9 cellular contexts compared by ENCODE assay signal in the genomic region with DNA sequence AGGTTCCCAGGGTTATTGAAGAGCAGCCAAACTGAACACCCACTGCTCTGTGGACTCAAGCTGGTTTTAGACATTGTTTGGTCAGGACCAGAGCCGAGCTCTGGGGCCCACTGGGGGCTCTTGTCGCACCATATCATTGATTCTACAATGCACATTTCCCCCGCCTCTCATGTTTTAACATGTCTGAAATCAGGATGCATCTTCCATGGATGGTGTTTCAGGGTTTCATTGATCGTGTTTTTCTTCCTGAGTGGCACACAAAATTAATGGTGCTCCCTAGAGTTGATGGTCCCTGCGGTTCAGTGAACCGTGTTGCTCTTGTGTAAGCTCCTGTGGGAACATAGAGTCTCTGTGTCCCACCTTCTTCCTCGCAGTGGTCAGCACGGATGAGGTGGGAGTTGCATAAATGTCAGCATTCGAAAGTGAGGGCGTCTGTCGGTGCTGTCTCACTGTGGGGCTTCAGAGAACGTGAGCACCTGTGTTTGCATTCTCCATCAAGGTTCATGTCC. TPM values are rescaled to one million over a fixed set of nuclear protein-coding genes. Genes with fewer than 3 reads are reported as not detected.
DNase-seq lines count a peak whose midpoint lies in the region; ATAC-seq and TF ChIP-seq lines count a peak whose summit lies in the region.
"Had no signal": no experiment of that assay in that cellular context is flagged by ENCODE, and none has a peak within 500 bp of the region (broad histone marks: within the 10 kb centered on the region; RNA-seq: fewer than 3 reads in every experiment).

No MANE protein-coding gene starts in this region.

- intact Hi-C loops in left ventricle myocardium inferior (cut with micrococcal nuclease): no loop called here
- intact Hi-C loops in Right ventricle myocardium superior (cut with DNase I): no loop called here
- intact Hi-C loops in right lobe of liver (cut with DNase I): loop anchor here in 1 of 2 donors (10.0 kb wide), 1 partner anchor 50 kb away; no protein-coding TSS in a partner anchor

- TF ChIP-seq POLR2A in right lobe of liver (IDR thresholded peaks at IDR 0.05) (no peak), upper lobe of left lung (IDR thresholded peaks at IDR 0.05) (no peak)

- peaks cover 93% of the 10 kb centered on the region for H3K4me1 Mint-ChIP-seq in activated naive CD8-positive, alpha-beta T cell treated with anti-CD3 and anti-CD28 coated beads, Interleukin-2, amount 50 U/mL, for 24 hours

- no peaks in the 10 kb centered on the region for H3K9me3 Mint-ChIP-seq in activated naive CD8-positive, alpha-beta T cell treated with anti-CD3 and anti-CD28 coated beads, Interleukin-2, amount 50 U/mL, for 24 hours

- 58% methylated on average over 3 of the region's 12 CpGs for WGBS in right lobe of liver (ENCODE audit: insufficient coverage, low coverage, low lambda C conversion rate, missing lambda C conversion rate)
- WGBS in upper lobe of left lung, 2 donors: 59 to 70% methylated on average over 12 of the region's 12 CpGs

- H3K4me3 ChIP-seq in left ventricle myocardium inferior (peak overlapping the region; percentile 40), right lobe of liver (peak overlapping the region in 2 of 3 donors; percentile 3 to 10), upper lobe of left lung (peak overlapping the region in 1 of 4 donors; percentile 13)

- peaks cover 12% of the 10 kb centered on the region for H3K36me3 Mint-ChIP-seq in activated naive CD8-positive, alpha-beta T cell treated with anti-CD3 and anti-CD28 coated beads, Interleukin-2, amount 50 U/mL, for 24 hours (ENCODE audit: low read depth)

- peak overlapping the region; percentile 46 for H3K27ac ChIP-seq in left ventricle myocardium inferior (replicated peaks)
- H3K27ac ChIP-seq in right lobe of liver: peak overlapping the region; percentile 28 to 77 (median 77)
- H3K27ac ChIP-seq in upper lobe of left lung: peak overlapping the region; percentile 72 to 83 (median 82)

- TF ChIP-seq EP300 in upper lobe of left lung (IDR thresholded peaks at IDR 0.05): no peak

- H3K4me1 ChIP-seq in left ventricle myocardium inferior: peaks cover 56% of the 10 kb centered on the region
- H3K4me1 ChIP-seq in right lobe of liver: peaks cover 0 to 54% (median 31%) of the 10 kb centered on the region in 4 donors
- H3K4me1 ChIP-seq in upper lobe of left lung: peaks cover 42 to 60% (median 45%) of the 10 kb centered on the region in 4 donors

- H3K9me3 ChIP-seq in left ventricle myocardium inferior (replicated peaks) (no peaks in the 10 kb centered on the region), right lobe of liver (no peaks in the 10 kb centered on the region), upper lobe of left lung (no peaks in the 10 kb centered on the region)

- H3K4me3 Mint-ChIP-seq in activated naive CD8-positive, alpha-beta T cell treated with anti-CD3 and anti-CD28 coated beads, Interleukin-2, amount 50 U/mL, for 24 hours: peak overlapping the region; percentile 67

- H3K27ac Mint-ChIP-seq in activated naive CD8-positive, alpha-beta T cell treated with anti-CD3 and anti-CD28 coated beads, Interleukin-2, amount 50 U/mL, for 24 hours: peak overlapping the region; percentile 96

- TF ChIP-seq CTCF in left ventricle myocardium inferior (IDR thresholded peaks at IDR 0.05; ENCODE audit: borderline replicate concordance) (no peak), right lobe of liver (IDR thresholded peaks at IDR 0.05) (no peak), upper lobe of left lung (IDR thresholded peaks at IDR 0.05) (no peak)

- H3K36me3 ChIP-seq in left ventricle myocardium inferior: no peaks in the 10 kb centered on the region
- no peaks in the 10 kb centered on the region for H3K36me3 ChIP-seq in right lobe of liver
- H3K36me3 ChIP-seq in upper lobe of left lung: no peaks in the 10 kb centered on the region

- H3K27me3 ChIP-seq in left ventricle myocardium inferior (ENCODE audit: low read depth): no peaks in the 10 kb centered on the region
- no peaks in the 10 kb centered on the region for H3K27me3 ChIP-seq in right lobe of liver
- no peaks in the 10 kb centered on the region for H3K27me3 ChIP-seq in upper lobe of left lung

- DNase-seq in left ventricle myocardium inferior: no peak
- DNase-seq in Right ventricle myocardium superior: no peak
- DNase-seq in activated naive CD8-positive, alpha-beta T cell treated with anti-CD3 and anti-CD28 coated beads, Interleukin-2, amount 50 U/mL, for 24 hours: no peak
- no peak for DNase-seq in right lobe of liver
- DNase-seq in upper lobe of left lung: no peak
- no peak for DNase-seq in anterior cingulate cortex (lab: John Stamatoyannopoulos, UW)
- DNase-seq in effector CD8-positive, alpha-beta T cell (lab: John Stamatoyannopoulos, UW): no peak
- DNase-seq: NCI-H748 treated with DMSO at 0.1 percent for 48 hours had no signal

- H3K27me3 Mint-ChIP-seq in activated naive CD8-positive, alpha-beta T cell treated with anti-CD3 and anti-CD28 coated beads, Interleukin-2, amount 50 U/mL, for 24 hours: no peaks in the 10 kb centered on the region

- no peak for ATAC-seq in Right ventricle myocardium superior (ENCODE audit: poor library complexity)
- no peak for ATAC-seq in activated naive CD8-positive, alpha-beta T cell treated with anti-CD3 and anti-CD28 coated beads, Interleukin-2, amount 50 U/mL, for 24 hours
- peak; percentile 3 to 67 (median 62) for ATAC-seq in right lobe of liver
- no peak for ATAC-seq in upper lobe of left lung (ENCODE audit: low FRiP score in 2 of 2)
- ATAC-seq in GM21529 (IDR thresholded peaks at IDR 0.05; ENCODE audit: unreplicated experiment): no peak

RNA-seq across cellular contexts. Expression of a gene that starts 38.3 kb away (rescaled TPM):
- total RNA-seq in left ventricle myocardium inferior (28.3 TPM), Right ventricle myocardium superior (21.2 TPM), right lobe of liver (100 to 1,000 TPM in 4 of 6 experiments, 10 to 100 TPM in 2; 58.0 to 152 (median 131) TPM), upper lobe of left lung (10 to 100 TPM; 51.3 to 62.3 (median 56.2) TPM)

Comparison
In these comparisons a context has a peak if more than half of its experiments do, and no peak if none do; other contexts are left out.
1. ATAC-seq: peak in right lobe of liver (4 of 4); none in Right ventricle myocardium superior (single experiment), activated naive CD8-positive, alpha-beta T cell treated with anti-CD3 and anti-CD28 coated beads, Interleukin-2, amount 50 U/mL, for 24 hours (single experiment), upper lobe of left lung (0 of 2) and GM21529 (single experiment).
2. Peak in every context shown above with its lines, with median percentiles within 50 percentile points of each other: H3K27ac ChIP-seq.